Comparison of ENCODE assay signal across 8 cellular contexts in the genomic region with DNA sequence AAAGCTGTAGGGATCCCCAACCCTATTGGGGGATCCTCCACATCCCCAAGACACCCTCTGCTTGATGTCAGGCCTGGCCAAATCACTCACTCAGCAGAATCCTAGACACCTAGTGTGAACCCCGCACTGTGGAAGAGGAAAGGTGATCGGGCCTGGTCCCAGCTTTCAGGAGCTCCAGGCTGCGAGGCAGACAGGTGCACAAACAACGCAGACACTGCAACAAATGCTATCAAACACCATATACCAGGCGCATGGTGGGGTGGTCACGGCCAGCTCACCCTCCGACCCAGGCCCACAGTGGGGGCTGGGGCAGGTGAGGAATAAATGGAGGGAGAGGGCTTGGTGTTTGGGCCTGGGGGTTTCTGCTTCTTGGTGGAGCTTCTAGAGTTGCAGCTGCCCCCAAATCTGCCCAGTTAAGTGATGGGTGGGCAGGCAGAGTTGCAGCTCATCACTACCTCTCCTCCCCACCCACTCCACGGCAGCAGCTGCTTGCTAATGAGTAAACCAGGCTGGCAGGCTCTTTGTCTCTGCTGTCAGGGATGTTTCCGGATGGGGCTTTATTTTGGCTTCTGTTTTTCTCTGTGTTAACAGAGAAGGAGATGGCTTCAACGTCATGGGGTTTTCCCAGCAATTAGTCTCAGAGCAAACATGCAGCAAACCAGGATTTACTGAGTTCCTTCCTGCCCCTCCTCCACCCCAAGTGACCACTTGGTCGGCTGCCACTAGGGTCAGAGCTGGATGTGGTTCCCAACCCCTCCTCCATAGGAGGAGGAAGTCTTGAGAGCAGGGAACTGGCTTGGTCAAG. TPM values are rescaled to one million over a fixed set of nuclear protein-coding genes. Genes with fewer than 3 reads are reported as not detected.
DNase-seq lines count a peak whose midpoint lies in the region; ATAC-seq, FAIRE-seq and TF ChIP-seq lines count a peak whose summit lies in the region.

No MANE protein-coding gene starts in this region.

- peak; percentile 90 for DNase-seq in CD1c-positive myeloid dendritic cell (ENCODE audit: extremely low spot score)
- DNase-seq in NCI-H1092 treated with DMSO at 0.1 percent for 48 hours (lab: John Stamatoyannopoulos, UW): peak; percentile 94
- DNase-seq in activated CD4-positive, alpha-beta T cell treated with anti-CD3 and anti-CD28 coated beads, Interleukin-2, amount 50 U/mL, for 1 hour: peak; percentile 32
- peak; percentile 24 to 58 for DNase-seq in foreskin fibroblast
- DNase-seq in omental fat pad (ENCODE audit: low spot score): no peak
- no peak for DNase-seq in D721Med (ENCODE audit: insufficient read length, low spot score)
- DNase-seq in GM12891 (ENCODE audit: insufficient read length, low spot score): no peak

- no peak overlapping the region for H3K4me3 ChIP-seq in foreskin fibroblast (ENCODE audit: low read depth in 1 of 2, low read length in 2 of 2)

- no peak for FAIRE-seq in D721Med (lab: Jason Lieb, UNC)
- FAIRE-seq in GM12891 (lab: Jason Lieb, UNC): no peak

- TF ChIP-seq CTCF in foreskin fibroblast (IDR thresholded peaks at IDR 0.05; ENCODE audit: low read depth, low read length) (no peak), omental fat pad (IDR thresholded peaks at IDR 0.05) (no peak), D721Med (IDR thresholded peaks at IDR 0.05; ENCODE audit: insufficient read depth, missing control alignments) (no peak)

- ATAC-seq in omental fat pad (ENCODE audit: low FRiP score) (peak; percentile 52), GM21723 (IDR thresholded peaks at IDR 0.05; ENCODE audit: unreplicated experiment) (no peak)

- TF ChIP-seq POLR2A in GM12891 (IDR thresholded peaks at IDR 0.05; ENCODE audit: low read depth, low read length): no peak

TF ChIP-seq in GM12891, 5 proteins besides CTCF, POLR2A, EP300 and RAD21:
- no peak for TF ChIP-seq POLR2AphosphoS5 (IDR thresholded peaks at IDR 0.05; ENCODE audit: low read depth, low read length)
- no peak for TF ChIP-seq PAX5 (IDR thresholded peaks at IDR 0.05; ENCODE audit: insufficient read depth, low read length, severe bottlenecking)
- TF ChIP-seq POU2F2 (IDR thresholded peaks at IDR 0.05; ENCODE audit: low read depth, low read length): no peak
- TF ChIP-seq SPI1 (IDR thresholded peaks at IDR 0.05; ENCODE audit: low read depth, low read length): no peak
TF ChIP-seq in GM12891: peak in this region for 0.

RNA-seq across cellular contexts. Expression of a gene that starts 46.6 kb away (rescaled TPM):
- 100 to 1,000 TPM in 3 of 4 donors, 10 to 100 TPM in 1; 90.4 to 321 (median 206) TPM for total RNA-seq in omental fat pad
- 2.5 TPM for polyA plus RNA-seq in GM12891 (2012; ENCODE audit: low read depth, missing spikeins)

Comparison
In these comparisons a context has a peak if more than half of its experiments do, and no peak if none do; other contexts are left out.
1. DNase-seq: peak in CD1c-positive myeloid dendritic cell (single experiment), NCI-H1092 treated with DMSO at 0.1 percent for 48 hours (single experiment), activated CD4-positive, alpha-beta T cell treated with anti-CD3 and anti-CD28 coated beads, Interleukin-2, amount 50 U/mL, for 1 hour (single experiment) and foreskin fibroblast (2 of 2); none in omental fat pad (single experiment), D721Med (single experiment) and GM12891 (single experiment).